9 cellular contexts compared by ENCODE assay signal in genomic region chr11:118914957-118915356, GRCh38. TPM values are rescaled to one million over a fixed set of nuclear protein-coding genes. Genes with fewer than 3 reads are reported as not detected.
DNase-seq lines count a peak whose midpoint lies in the region; ATAC-seq and TF ChIP-seq lines count a peak whose summit lies in the region.
"Not testable (repeated sequence)": the region's sequence is repeated elsewhere in the genome, so short reads cannot be mapped to it uniquely, and the experiment has no call there.
"Had no signal": no experiment of that assay in that cellular context is flagged by ENCODE, and none has a peak within 500 bp of the region (broad histone marks: within the 10 kb centered on the region; RNA-seq: fewer than 3 reads in every experiment).

No MANE protein-coding gene starts in this region.

- H3K27ac ChIP-seq in DND-41 (ENCODE audit: low read length), result peak overlapping the region; percentile 94
- peak overlapping the region; percentile 98 for H3K27ac ChIP-seq in effector memory CD4-positive, alpha-beta T cell (ENCODE audit: insufficient read depth, low read length, poor library complexity, severe bottlenecking)
- H3K27ac ChIP-seq in left lung, result peak overlapping the region; percentile 82 to 95
- H3K27ac ChIP-seq in ovary, result peak overlapping the region; percentile 89 to 94
- H3K27ac ChIP-seq in thymus (ENCODE audit: low read depth), result peak overlapping the region; percentile 96

- H3K9me3 Mint-ChIP-seq in activated naive CD4-positive, alpha-beta T cell treated with anti-CD3 and anti-CD28 coated beads, Interleukin-2, amount 10 ng/mL, durations not matched to agents 7 days and 5 days, result not testable (repeated sequence)

- H3K4me1 ChIP-seq in DND-41 (ENCODE audit: insufficient read depth, low read length) (peaks cover 86% of the 10 kb centered on the region), Loucy (ENCODE audit: insufficient read depth, low read length, poor library complexity, severe bottlenecking) (peaks cover 83% of the 10 kb centered on the region), left lung (peaks cover 96 to 98% of the 10 kb centered on the region in 2 donors), ovary (ENCODE audit: insufficient read depth) (peaks cover 58% of the 10 kb centered on the region), thymus (ENCODE audit: control insufficient read depth, insufficient read depth, low read length) (peaks cover 88% of the 10 kb centered on the region)
- H3K4me1 ChIP-seq in effector memory CD4-positive, alpha-beta T cell (ENCODE audit: control insufficient read depth, insufficient read depth, low read length, poor library complexity, severe bottlenecking), result peaks cover 93% of the 10 kb centered on the region

- peaks cover 69% of the 10 kb centered on the region for H3K79me2 ChIP-seq in DND-41 (ENCODE audit: insufficient read depth, low read length)
- peaks cover 68% of the 10 kb centered on the region for H3K79me2 ChIP-seq in Loucy (ENCODE audit: insufficient read depth, low read length)

- H3K4me3 ChIP-seq in DND-41 (ENCODE audit: low read depth in 1 of 2, low read length in 2 of 2); left lung; ovary; thymus (ENCODE audit: low read length): not testable (repeated sequence)
- H3K4me3 ChIP-seq in Loucy (ENCODE audit: low read length, poor library complexity, severe bottlenecking), result peak overlapping the region; percentile 71
- H3K4me3 ChIP-seq in effector memory CD4-positive, alpha-beta T cell (ENCODE audit: insufficient read depth, low read depth, low read length, poor library complexity, severe bottlenecking), result peak overlapping the region; percentile 36

- H3K36me3 Mint-ChIP-seq in activated naive CD4-positive, alpha-beta T cell treated with anti-CD3 and anti-CD28 coated beads, Interleukin-2, amount 10 ng/mL, durations not matched to agents 7 days and 5 days, result peaks cover 46% of the 10 kb centered on the region

- not testable (repeated sequence) for DNase-seq in DND-41; activated naive CD4-positive, alpha-beta T cell treated with anti-CD3 and anti-CD28 coated beads, Interleukin-2, amount 10 ng/mL, durations not matched to agents 7 days and 5 days; effector memory CD4-positive, alpha-beta T cell; left lung; ovary
- DNase-seq in SKM-1 (lab: John Stamatoyannopoulos, UW; ENCODE audit: unreplicated experiment), result peak; percentile 16

- TF ChIP-seq POLR2A in ovary (IDR thresholded peaks at IDR 0.05), result not testable (repeated sequence)

- intact Hi-C loops in left lung (cut with DNase I); ovary (cut with DNase I): not testable (repeated sequence)

- not testable (repeated sequence) for TF ChIP-seq EP300 in ovary (IDR thresholded peaks at IDR 0.05)

- ATAC-seq in DND-41 (ENCODE audit: insufficient read depth, low read depth); left lung: not testable (repeated sequence)

- not testable (repeated sequence) for H3K27me3 ChIP-seq in DND-41 (ENCODE audit: insufficient read depth, low read length, poor library complexity); Loucy (ENCODE audit: insufficient read depth, low read length, poor library complexity, severe bottlenecking); effector memory CD4-positive, alpha-beta T cell (replicated peaks; ENCODE audit: control insufficient read depth, insufficient read depth, low read length, poor library complexity, severe bottlenecking); ovary; thymus (ENCODE audit: control insufficient read depth, insufficient read depth)
- H3K27me3 ChIP-seq in left lung, result peaks cover 0 to 11% of the 10 kb centered on the region in 2 donors

- 90 to 94% (median 93%) methylated on average over 4 of the region's 4 CpGs for WGBS in ovary, 3 donors
- 82% methylated on average over 4 of the region's 4 CpGs for WGBS in thymus

- H3K36me3 ChIP-seq in DND-41 (ENCODE audit: insufficient read depth, low read length); Loucy (ENCODE audit: insufficient read depth, low read length); effector memory CD4-positive, alpha-beta T cell (ENCODE audit: control insufficient read depth, insufficient read depth, low read length); left lung; ovary; thymus (ENCODE audit: control insufficient read depth, insufficient read depth): not testable (repeated sequence)

- H3K9me3 ChIP-seq in DND-41 (ENCODE audit: insufficient read depth, low read length, severe bottlenecking); Loucy (ENCODE audit: insufficient read depth, low read depth, low read length); effector memory CD4-positive, alpha-beta T cell (ENCODE audit: control insufficient read depth, low read length); left lung; ovary; thymus (ENCODE audit: control insufficient read depth): not testable (repeated sequence)

- H3K27ac Mint-ChIP-seq in activated naive CD4-positive, alpha-beta T cell treated with anti-CD3 and anti-CD28 coated beads, Interleukin-2, amount 10 ng/mL, durations not matched to agents 7 days and 5 days, result peak overlapping the region; percentile 99

- H2AFZ ChIP-seq in DND-41 (ENCODE audit: low read depth, low read length); Loucy (ENCODE audit: low read length): not testable (repeated sequence)

- H3K9me2 ChIP-seq in Loucy (replicated peaks; ENCODE audit: low read depth, low read length), result not testable (repeated sequence)

- H3K27me3 Mint-ChIP-seq in activated naive CD4-positive, alpha-beta T cell treated with anti-CD3 and anti-CD28 coated beads, Interleukin-2, amount 10 ng/mL, durations not matched to agents 7 days and 5 days, result not testable (repeated sequence)

- peaks cover 90% of the 10 kb centered on the region for H3K4me1 Mint-ChIP-seq in activated naive CD4-positive, alpha-beta T cell treated with anti-CD3 and anti-CD28 coated beads, Interleukin-2, amount 10 ng/mL, durations not matched to agents 7 days and 5 days

- H3F3A ChIP-seq in Loucy (ENCODE audit: low read depth), result not testable (repeated sequence)

- peak overlapping the region; percentile 54 for H3K4me2 ChIP-seq in DND-41 (ENCODE audit: insufficient read depth, low read length)
- H3K4me2 ChIP-seq in Loucy (ENCODE audit: low read depth, low read length, poor library complexity, severe bottlenecking), result peak overlapping the region; percentile 98

- peak overlapping the region; percentile 73 for H3K4me3 Mint-ChIP-seq in activated naive CD4-positive, alpha-beta T cell treated with anti-CD3 and anti-CD28 coated beads, Interleukin-2, amount 10 ng/mL, durations not matched to agents 7 days and 5 days

- H4K20me1 ChIP-seq in DND-41 (ENCODE audit: insufficient read depth, low read length); Loucy (ENCODE audit: insufficient read depth, low read length, poor library complexity, severe bottlenecking): not testable (repeated sequence)

- not testable (repeated sequence) for TF ChIP-seq CTCF in DND-41 (IDR thresholded peaks at IDR 0.05; ENCODE audit: borderline replicate concordance, extremely low read depth, low read length, poor library complexity, severe bottlenecking); Loucy (conservative IDR thresholded peaks at IDR 0.05; ENCODE audit: low read length); left lung (IDR thresholded peaks at IDR 0.05); ovary (IDR thresholded peaks at IDR 0.05)

- H3K9ac ChIP-seq in DND-41 (ENCODE audit: low read depth, low read length) (peak overlapping the region; percentile 50), Loucy (ENCODE audit: low read depth, low read length, poor library complexity, severe bottlenecking) (peak overlapping the region; percentile 84)

- CTCF ChIA-PET in activated naive CD4-positive, alpha-beta T cell treated with anti-CD3 and anti-CD28 coated beads, Interleukin-2, amount 10 ng/mL, durations not matched to agents 7 days and 5 days (lab: Charles Lee), result interaction anchor here (0.8 to 12.9 kb wide), 2 partner anchors 12 to 1861 kb away, joined by 3 to 232 read pairs; partner anchors contain the start of gene BCL9L

RNA-seq across cellular contexts. Expression of gene BCL9L, which starts 10.8 kb away (rescaled TPM):
- 10 to 100 TPM; 79.4 to 88.9 TPM for total RNA-seq in left lung
- 100 to 1,000 TPM in 1 of 7 donors, 10 to 100 TPM in 6; 12.9 to 145 (median 79.9) TPM for total RNA-seq in ovary
- polyA plus RNA-seq in ovary, result 10 to 100 TPM in 1 of 2 donors, 1 to 10 TPM in 1; 5.5 to 31.2 TPM
- 14.0 TPM for polyA plus RNA-seq in thymus

RNA-seq across cellular contexts. Expression of gene CXCR5, which starts 31.3 kb away (rescaled TPM):
- total RNA-seq in left lung (under 1 TPM in 1 of 2 donors, not detected in 1; 0.10 TPM), ovary (under 1 TPM in 1 of 7 donors, not detected in 6; 0.05 TPM)
- polyA plus RNA-seq in ovary (under 1 TPM in 1 of 2 donors, not detected in 1; 0.17 TPM), thymus (1.3 TPM)

RNA-seq across cellular contexts. Expression of gene UPK2, which starts 41.1 kb away (rescaled TPM):
- total RNA-seq in left lung (not detected), ovary (not detected)
- polyA plus RNA-seq in ovary (under 1 TPM in 1 of 2 donors, not detected in 1; 0.13 TPM), thymus (2.9 TPM)
- total RNA-seq: T-helper 1 cell treated with Interleukin-12 subunit alpha and Interleukin-12 subunit beta and Interleukin-4 antibody, amounts not matched to agents 30 ng/mL and 1 ng/mL, for 36 hours had no signal

RNA-seq across cellular contexts. Expression of gene FOXR1, which starts 56.6 kb away (rescaled TPM):
- total RNA-seq in left lung, result not detected
- total RNA-seq in ovary, result not detected
- polyA plus RNA-seq in ovary, result 1 to 10 TPM in 1 of 2 donors, not detected in 1; 1.7 TPM
- not detected for polyA plus RNA-seq in thymus
- total RNA-seq: T-helper 1 cell treated with Interleukin-12 subunit alpha and Interleukin-12 subunit beta and Interleukin-4 antibody, amounts not matched to agents 30 ng/mL and 1 ng/mL, for 36 hours had no signal
